ENCODE assay signal across 8 cellular contexts in the genomic region with DNA sequence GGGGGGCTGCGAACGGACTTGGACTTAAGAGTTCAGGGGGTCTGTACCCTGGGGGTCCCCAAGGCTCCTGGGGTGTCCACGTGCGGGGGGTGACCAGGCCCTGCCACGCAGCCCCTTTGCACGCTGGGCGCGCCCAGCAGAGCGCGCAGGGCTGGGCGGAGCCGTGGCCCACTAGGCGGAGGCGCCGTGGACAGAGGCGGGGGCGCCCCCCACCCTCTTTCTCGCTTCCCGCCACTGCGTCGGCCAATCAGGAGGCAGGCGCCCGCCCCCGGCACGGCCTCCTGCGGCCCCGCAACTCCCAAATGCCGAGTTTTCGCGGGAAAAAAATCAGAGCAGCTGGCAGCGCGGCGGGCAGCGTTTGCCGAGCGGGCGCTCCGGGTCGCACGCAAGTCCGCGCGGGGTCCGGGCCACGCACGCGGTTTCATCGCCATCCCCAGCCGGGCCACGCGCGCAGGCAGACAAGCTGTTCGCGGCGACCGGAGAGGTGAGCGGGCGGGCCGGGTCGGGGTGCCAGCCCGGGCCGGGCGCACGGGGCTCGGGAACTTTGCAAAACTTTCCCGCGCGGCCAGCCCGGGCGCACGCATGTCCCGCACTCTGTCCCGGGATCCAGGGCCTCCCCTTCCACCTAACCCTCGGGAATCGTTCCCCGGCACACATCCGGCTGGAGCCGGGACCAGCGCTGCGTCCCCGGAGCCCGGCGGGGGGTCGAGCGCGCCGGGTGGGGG. TPM values are rescaled to one million over a fixed set of nuclear protein-coding genes. Genes with fewer than 3 reads are reported as not detected.
DNase-seq lines count a peak whose midpoint lies in the region; ATAC-seq and TF ChIP-seq lines count a peak whose summit lies in the region.

A gene (plus strand): TSS at position 330 of the 725 bp plus-strand sequence. CDS start 1,385 bp downstream, outside the sequence.

- POLR2A ChIA-PET in WTC11 (lab: Charles Lee), result no interaction called here

- peaks cover 8% of the 10 kb centered on the region; the same call in 1 of the 2 replicates for H3K36me3 Mint-ChIP-seq in WTC11

- no peak within 1 kb of the TSS for H3K27ac Mint-ChIP-seq in WTC11

- H3K27ac ChIP-seq in prostate gland, result no peak within 1 kb of the TSS

- ATAC-seq in GM21737 (IDR thresholded peaks at IDR 0.05; ENCODE audit: unreplicated experiment) (peak; percentile 16), WTC11 (peak; percentile 14), esophagus mucosa (no peak), HG02571 (IDR thresholded peaks at IDR 0.05; ENCODE audit: unreplicated experiment) (no peak), GM21390 (IDR thresholded peaks at IDR 0.05; ENCODE audit: unreplicated experiment) (no peak)

- no peaks in the 10 kb centered on the region for H3K36me3 ChIP-seq in prostate gland

- H3K4me1 ChIP-seq in prostate gland (replicated peaks), result peaks cover 8% of the 10 kb centered on the region

- intact Hi-C loops in prostate gland (cut with DNase I), result no loop called here

- DNase-seq in DMS79 treated with DMSO at 0.1 percent for 48 hours (lab: John Stamatoyannopoulos, UW) (peak; percentile 46), NCI-H146 (lab: John Stamatoyannopoulos, UW) (peak; percentile 73), WTC11 (ENCODE audit: low spot score) (no peak), prostate gland (ENCODE audit: low spot score) (no peak)

- TF ChIP-seq POLR2A in prostate gland (IDR thresholded peaks at IDR 0.05), result no peak

- H3K4me1 Mint-ChIP-seq in WTC11, result peaks cover 22% of the 10 kb centered on the region

- H3K27me3 Mint-ChIP-seq in WTC11 (ENCODE audit: low read depth), result peaks cover 28% of the 10 kb centered on the region

- peak within 1 kb of the TSS; percentile 77 for H3K4me3 Mint-ChIP-seq in WTC11

- no peaks in the 10 kb centered on the region for H3K9me3 ChIP-seq in prostate gland

- H3K4me3 ChIP-seq in prostate gland, result peak within 1 kb of the TSS; percentile 58 to 73

- TF ChIP-seq CTCF in WTC11 (IDR thresholded peaks at IDR 0.05), result no peak
- no peak for TF ChIP-seq CTCF in prostate gland (IDR thresholded peaks at IDR 0.05)

- H3K27me3 ChIP-seq in prostate gland (replicated peaks; ENCODE audit: insufficient read depth), result no peaks in the 10 kb centered on the region

- CTCF ChIA-PET in WTC11 (lab: Charles Lee), result interaction anchor here (0.7 kb wide), 2 partner anchors 58 to 99 kb away, joined by 3 to 4 read pairs; no protein-coding TSS in a partner anchor

- 2% methylated on average over 33 of the region's 87 CpGs for WGBS in prostate gland

- H3K9me3 Mint-ChIP-seq in WTC11, result no peaks in the 10 kb centered on the region

TF ChIP-seq in WTC11, 78 proteins besides CTCF, POLR2A, EP300 and RAD21 (continues in another document):
- TF ChIP-seq, protein P1, sequence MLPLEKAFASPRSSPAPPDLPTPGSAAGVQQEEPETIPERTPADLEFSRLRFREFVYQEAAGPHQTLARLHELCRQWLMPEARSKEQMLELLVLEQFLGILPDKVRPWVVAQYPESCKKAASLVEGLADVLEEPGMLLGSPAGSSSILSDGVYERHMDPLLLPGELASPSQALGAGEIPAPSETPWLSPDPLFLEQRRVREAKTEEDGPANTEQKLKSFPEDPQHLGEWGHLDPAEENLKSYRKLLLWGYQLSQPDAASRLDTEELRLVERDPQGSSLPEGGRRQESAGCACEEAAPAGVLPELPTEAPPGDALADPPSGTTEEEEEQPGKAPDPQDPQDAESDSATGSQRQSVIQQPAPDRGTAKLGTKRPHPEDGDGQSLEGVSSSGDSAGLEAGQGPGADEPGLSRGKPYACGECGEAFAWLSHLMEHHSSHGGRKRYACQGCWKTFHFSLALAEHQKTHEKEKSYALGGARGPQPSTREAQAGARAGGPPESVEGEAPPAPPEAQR (CRISPR knock-in tag; IDR thresholded peaks at IDR 0.05), result no peak
- TF ChIP-seq ZNF317 (CRISPR knock-in tag; IDR thresholded peaks at IDR 0.05; ENCODE audit: borderline replicate concordance, low read depth) (no peak), NR2C2 (CRISPR knock-in tag; IDR thresholded peaks at IDR 0.05) (peak; percentile 47; the same call in 1 of the 2 replicates), NR1H2 (CRISPR knock-in tag; IDR thresholded peaks at IDR 0.05) (no peak), SMAD4 (CRISPR knock-in tag; IDR thresholded peaks at IDR 0.05) (no peak), CREB1 (CRISPR knock-in tag; IDR thresholded peaks at IDR 0.05) (no peak), SOX15 (CRISPR knock-in tag; IDR thresholded peaks at IDR 0.05) (no peak), ESRRA (CRISPR knock-in tag; IDR thresholded peaks at IDR 0.05; ENCODE audit: borderline replicate concordance) (no peak), ZNF396 (CRISPR knock-in tag; IDR thresholded peaks at IDR 0.05; ENCODE audit: borderline replicate concordance) (no peak), HMGA2 (CRISPR knock-in tag; IDR thresholded peaks at IDR 0.05) (no peak), ZNF416 (CRISPR knock-in tag; IDR thresholded peaks at IDR 0.05) (no peak), ELF4 (CRISPR knock-in tag; IDR thresholded peaks at IDR 0.05; ENCODE audit: low read depth) (0 out of 2 replicates have a peak, but pooled peaks have one; percentile 35)
- TF ChIP-seq, protein P2, sequence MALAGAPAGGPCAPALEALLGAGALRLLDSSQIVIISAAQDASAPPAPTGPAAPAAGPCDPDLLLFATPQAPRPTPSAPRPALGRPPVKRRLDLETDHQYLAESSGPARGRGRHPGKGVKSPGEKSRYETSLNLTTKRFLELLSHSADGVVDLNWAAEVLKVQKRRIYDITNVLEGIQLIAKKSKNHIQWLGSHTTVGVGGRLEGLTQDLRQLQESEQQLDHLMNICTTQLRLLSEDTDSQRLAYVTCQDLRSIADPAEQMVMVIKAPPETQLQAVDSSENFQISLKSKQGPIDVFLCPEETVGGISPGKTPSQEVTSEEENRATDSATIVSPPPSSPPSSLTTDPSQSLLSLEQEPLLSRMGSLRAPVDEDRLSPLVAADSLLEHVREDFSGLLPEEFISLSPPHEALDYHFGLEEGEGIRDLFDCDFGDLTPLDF (CRISPR knock-in tag; IDR thresholded peaks at IDR 0.05), result peak; percentile 64; the same call in 1 of the 2 replicates
- TF ChIP-seq, protein P3, sequence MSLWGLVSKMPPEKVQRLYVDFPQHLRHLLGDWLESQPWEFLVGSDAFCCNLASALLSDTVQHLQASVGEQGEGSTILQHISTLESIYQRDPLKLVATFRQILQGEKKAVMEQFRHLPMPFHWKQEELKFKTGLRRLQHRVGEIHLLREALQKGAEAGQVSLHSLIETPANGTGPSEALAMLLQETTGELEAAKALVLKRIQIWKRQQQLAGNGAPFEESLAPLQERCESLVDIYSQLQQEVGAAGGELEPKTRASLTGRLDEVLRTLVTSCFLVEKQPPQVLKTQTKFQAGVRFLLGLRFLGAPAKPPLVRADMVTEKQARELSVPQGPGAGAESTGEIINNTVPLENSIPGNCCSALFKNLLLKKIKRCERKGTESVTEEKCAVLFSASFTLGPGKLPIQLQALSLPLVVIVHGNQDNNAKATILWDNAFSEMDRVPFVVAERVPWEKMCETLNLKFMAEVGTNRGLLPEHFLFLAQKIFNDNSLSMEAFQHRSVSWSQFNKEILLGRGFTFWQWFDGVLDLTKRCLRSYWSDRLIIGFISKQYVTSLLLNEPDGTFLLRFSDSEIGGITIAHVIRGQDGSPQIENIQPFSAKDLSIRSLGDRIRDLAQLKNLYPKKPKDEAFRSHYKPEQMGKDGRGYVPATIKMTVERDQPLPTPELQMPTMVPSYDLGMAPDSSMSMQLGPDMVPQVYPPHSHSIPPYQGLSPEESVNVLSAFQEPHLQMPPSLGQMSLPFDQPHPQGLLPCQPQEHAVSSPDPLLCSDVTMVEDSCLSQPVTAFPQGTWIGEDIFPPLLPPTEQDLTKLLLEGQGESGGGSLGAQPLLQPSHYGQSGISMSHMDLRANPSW (CRISPR knock-in tag; conservative IDR thresholded peaks at IDR 0.05; ENCODE audit: low read depth), result no peak
- TF ChIP-seq, protein P4, sequence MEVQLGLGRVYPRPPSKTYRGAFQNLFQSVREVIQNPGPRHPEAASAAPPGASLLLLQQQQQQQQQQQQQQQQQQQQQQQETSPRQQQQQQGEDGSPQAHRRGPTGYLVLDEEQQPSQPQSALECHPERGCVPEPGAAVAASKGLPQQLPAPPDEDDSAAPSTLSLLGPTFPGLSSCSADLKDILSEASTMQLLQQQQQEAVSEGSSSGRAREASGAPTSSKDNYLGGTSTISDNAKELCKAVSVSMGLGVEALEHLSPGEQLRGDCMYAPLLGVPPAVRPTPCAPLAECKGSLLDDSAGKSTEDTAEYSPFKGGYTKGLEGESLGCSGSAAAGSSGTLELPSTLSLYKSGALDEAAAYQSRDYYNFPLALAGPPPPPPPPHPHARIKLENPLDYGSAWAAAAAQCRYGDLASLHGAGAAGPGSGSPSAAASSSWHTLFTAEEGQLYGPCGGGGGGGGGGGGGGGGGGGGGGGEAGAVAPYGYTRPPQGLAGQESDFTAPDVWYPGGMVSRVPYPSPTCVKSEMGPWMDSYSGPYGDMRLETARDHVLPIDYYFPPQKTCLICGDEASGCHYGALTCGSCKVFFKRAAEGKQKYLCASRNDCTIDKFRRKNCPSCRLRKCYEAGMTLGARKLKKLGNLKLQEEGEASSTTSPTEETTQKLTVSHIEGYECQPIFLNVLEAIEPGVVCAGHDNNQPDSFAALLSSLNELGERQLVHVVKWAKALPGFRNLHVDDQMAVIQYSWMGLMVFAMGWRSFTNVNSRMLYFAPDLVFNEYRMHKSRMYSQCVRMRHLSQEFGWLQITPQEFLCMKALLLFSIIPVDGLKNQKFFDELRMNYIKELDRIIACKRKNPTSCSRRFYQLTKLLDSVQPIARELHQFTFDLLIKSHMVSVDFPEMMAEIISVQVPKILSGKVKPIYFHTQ (CRISPR knock-in tag; IDR thresholded peaks at IDR 0.05), result no peak
- TF ChIP-seq, protein P5, sequence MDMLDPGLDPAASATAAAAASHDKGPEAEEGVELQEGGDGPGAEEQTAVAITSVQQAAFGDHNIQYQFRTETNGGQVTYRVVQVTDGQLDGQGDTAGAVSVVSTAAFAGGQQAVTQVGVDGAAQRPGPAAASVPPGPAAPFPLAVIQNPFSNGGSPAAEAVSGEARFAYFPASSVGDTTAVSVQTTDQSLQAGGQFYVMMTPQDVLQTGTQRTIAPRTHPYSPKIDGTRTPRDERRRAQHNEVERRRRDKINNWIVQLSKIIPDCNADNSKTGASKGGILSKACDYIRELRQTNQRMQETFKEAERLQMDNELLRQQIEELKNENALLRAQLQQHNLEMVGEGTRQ (CRISPR knock-in tag; IDR thresholded peaks at IDR 0.05), result no peak
- TF ChIP-seq, protein P6, sequence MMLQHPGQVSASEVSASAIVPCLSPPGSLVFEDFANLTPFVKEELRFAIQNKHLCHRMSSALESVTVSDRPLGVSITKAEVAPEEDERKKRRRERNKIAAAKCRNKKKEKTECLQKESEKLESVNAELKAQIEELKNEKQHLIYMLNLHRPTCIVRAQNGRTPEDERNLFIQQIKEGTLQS (CRISPR knock-in tag; conservative IDR thresholded peaks at IDR 0.05), result no peak

RNA-seq across cellular contexts. Expression of the gene that starts here (rescaled TPM):
- 37.9 to 42.5 TPM (median 38.1 TPM) in 3 replicates for total RNA-seq in WTC11 (2021)
- total RNA-seq in esophagus mucosa, result 13.5 TPM
- total RNA-seq in prostate gland, result 1 to 10 TPM; 3.8 to 5.3 TPM

Comparison
In these comparisons a context has a peak if more than half of its experiments do, and no peak if none do; other contexts are left out.
1. DNase-seq: peak in DMS79 treated with DMSO at 0.1 percent for 48 hours (single experiment) and NCI-H146 (single experiment); none in WTC11 (single experiment) and prostate gland (single experiment).
2. ATAC-seq: peak in GM21737 (single experiment) and WTC11 (single experiment); none in esophagus mucosa (single experiment), HG02571 (single experiment) and GM21390 (single experiment).